In genomic region chr5:76403963-76404693, GRCh38 we compare ENCODE assay signal across 8 cellular contexts. TPM values are rescaled to one million over a fixed set of nuclear protein-coding genes. Genes with fewer than 3 reads are reported as not detected.
DNase-seq lines count a peak whose midpoint lies in the region; ATAC-seq, FAIRE-seq and TF ChIP-seq lines count a peak whose summit lies in the region.

No MANE protein-coding gene starts in this region.

- no peaks in the 10 kb centered on the region for H3K36me3 Mint-ChIP-seq in astrocyte (ENCODE audit: low read depth, unreplicated experiment)

- H3K4me3 Mint-ChIP-seq in astrocyte (ENCODE audit: unreplicated experiment): peak overlapping the region; percentile 72

- H4K20me1 ChIP-seq in astrocyte (ENCODE audit: insufficient read depth, low read length): no peaks in the 10 kb centered on the region

- H3K4me2 ChIP-seq in astrocyte (ENCODE audit: low read length): peak overlapping the region; percentile 99

- FAIRE-seq in astrocyte (lab: Jason Lieb, UNC): no peak

- H3K4me1 Mint-ChIP-seq in astrocyte (ENCODE audit: low read depth, unreplicated experiment): no peaks in the 10 kb centered on the region

- H3K27ac ChIP-seq in astrocyte (ENCODE audit: low read depth, low read length) (no peak overlapping the region), lower lobe of right lung (peak overlapping the region; percentile 89)

- ATAC-seq in HG02759 (IDR thresholded peaks at IDR 0.05; ENCODE audit: unreplicated experiment) (peak; percentile 20), lower lobe of right lung (peak; percentile 5 to 36), GM21390 (IDR thresholded peaks at IDR 0.05; ENCODE audit: unreplicated experiment) (no peak)

- H3K9me3 Mint-ChIP-seq in astrocyte (ENCODE audit: unreplicated experiment): peaks cover 3% of the 10 kb centered on the region

- H3K4me1 ChIP-seq in astrocyte (ENCODE audit: insufficient read depth, low read length) (peaks cover 2% of the 10 kb centered on the region), lower lobe of right lung (peaks cover 28% of the 10 kb centered on the region)

- DNase-seq in GM10266 (ENCODE audit: extremely low spot score) (peak; percentile 64), T-helper 2 cell (peak; percentile 40 to 90 (median 62)), astrocyte (ENCODE audit: low read depth) (no peak), lower lobe of right lung (peak; percentile 68), SHP77 (lab: John Stamatoyannopoulos, UW) (no peak)
- peak; percentile 35 for DNase-seq in stimulated activated CD8-positive, alpha-beta memory T cell treated with anti-CD3 and anti-CD28 coated beads, Interleukin-15, amount 100 ng/mL, for 24 hours (ENCODE audit: low read depth)

- H3K27me3 Mint-ChIP-seq in astrocyte (ENCODE audit: low read depth, unreplicated experiment): peaks cover 29% of the 10 kb centered on the region

- H3K36me3 ChIP-seq in astrocyte (ENCODE audit: insufficient read depth, low read length): no peaks in the 10 kb centered on the region
- no peaks in the 10 kb centered on the region for H3K36me3 ChIP-seq in lower lobe of right lung

- no peak overlapping the region for H3K4me3 ChIP-seq in astrocyte (ENCODE audit: insufficient read depth, low read depth, low read length)
- H3K4me3 ChIP-seq in lower lobe of right lung: peak overlapping the region; percentile 70

- TF ChIP-seq CTCF in GM10266 (IDR thresholded peaks at IDR 0.05; ENCODE audit: control insufficient read depth, insufficient read depth, low read depth, missing control alignments) (no peak), astrocyte (IDR thresholded peaks at IDR 0.05; ENCODE audit: insufficient read depth, low read depth, low read length) (no peak), lower lobe of right lung (IDR thresholded peaks at IDR 0.05) (no peak)

- no peak overlapping the region for H3K27ac Mint-ChIP-seq in astrocyte (ENCODE audit: unreplicated experiment)

- H3K27me3 ChIP-seq in astrocyte (ENCODE audit: insufficient read depth, low read length): peaks cover 35% of the 10 kb centered on the region
- no peaks in the 10 kb centered on the region for H3K27me3 ChIP-seq in lower lobe of right lung (ENCODE audit: low read depth)

- H3K79me2 ChIP-seq in astrocyte (ENCODE audit: insufficient read depth, low read length): no peaks in the 10 kb centered on the region

- H2AFZ ChIP-seq in astrocyte (ENCODE audit: low read depth, low read length): peak overlapping the region; percentile 87

- no peak overlapping the region for H3K9ac ChIP-seq in astrocyte (ENCODE audit: low read length)

- no peaks in the 10 kb centered on the region for H3K9me3 ChIP-seq in astrocyte (ENCODE audit: insufficient read depth, low read depth, low read length)
- no peaks in the 10 kb centered on the region for H3K9me3 ChIP-seq in lower lobe of right lung

- intact Hi-C loops in lower lobe of right lung (cut with DNase I): no loop called here

RNA-seq across cellular contexts. Expression of gene IQGAP2, which starts 1.0 kb away (rescaled TPM):
- total RNA-seq in astrocyte: 1.9 and 2.9 TPM in 2 replicates
- 42.0 TPM for total RNA-seq in lower lobe of right lung

Comparison
In these comparisons a context has a peak if more than half of its experiments do, and no peak if none do; other contexts are left out.
1. DNase-seq: peak in GM10266 (single experiment), T-helper 2 cell (5 of 5), lower lobe of right lung (single experiment) and stimulated activated CD8-positive, alpha-beta memory T cell treated with anti-CD3 and anti-CD28 coated beads, Interleukin-15, amount 100 ng/mL, for 24 hours (single experiment); none in astrocyte (single experiment) and SHP77 (0 of 2).
2. RNA of gene IQGAP2, which starts 1.0 kb away (total RNA-seq): 42.0 TPM in lower lobe of right lung (single experiment); 1.9 to 2.9 TPM in astrocyte; every median in the first group is over 10 times any median in the second.